14 cellular contexts compared by ENCODE assay signal in the genomic region with DNA sequence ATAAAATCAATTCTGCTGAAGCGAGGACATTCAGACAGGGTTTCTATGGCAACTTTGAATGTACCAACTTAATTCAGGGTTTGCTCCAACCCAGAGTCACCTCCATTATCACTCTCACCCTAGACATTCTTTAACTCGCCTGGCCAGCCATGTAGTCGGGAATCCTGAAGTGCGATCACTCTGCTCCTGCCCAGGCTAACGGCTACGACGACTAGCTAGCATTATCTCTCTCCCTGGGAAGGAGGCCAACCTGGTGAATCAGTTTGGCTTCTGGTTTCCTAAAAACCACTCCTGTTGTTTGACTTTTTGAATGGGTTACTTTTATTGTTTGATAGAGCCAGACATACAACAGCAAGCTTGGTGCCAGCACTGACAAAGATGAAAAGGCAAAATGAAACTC. TPM values are rescaled to one million over a fixed set of nuclear protein-coding genes. Genes with fewer than 3 reads are reported as not detected.
DNase-seq lines count a peak whose midpoint lies in the region; ATAC-seq, FAIRE-seq and TF ChIP-seq lines count a peak whose summit lies in the region.
"Had no signal": no experiment of that assay in that cellular context is flagged by ENCODE, and none has a peak within 500 bp of the region (broad histone marks: within the 10 kb centered on the region; RNA-seq: fewer than 3 reads in every experiment).

No MANE protein-coding gene starts in this region.

- H3K27me3 Mint-ChIP-seq in astrocyte (ENCODE audit: low read depth, unreplicated experiment), result peaks cover 4% of the 10 kb centered on the region

- DNase-seq in left ventricle myocardium superior (peak; percentile 29), Right ventricle myocardium inferior (ENCODE audit: missing footprints) (no peak), astrocyte (ENCODE audit: low read depth) (peak; percentile 84), iPS-NIHi7 (ENCODE audit: extremely low spot score) (peak; percentile 34), hepatocyte (ENCODE audit: low spot score) (no peak), GM19238 (ENCODE audit: insufficient read length, low spot score) (no peak), HCEC 1CT (no peak)
- DNase-seq: cerebellar nuclear complex; kidney; stimulated activated naive CD4-positive, alpha-beta T cell; SW 1271 had no signal

- H3K9me2 ChIP-seq in hepatocyte (replicated peaks; ENCODE audit: insufficient read depth), result no peaks in the 10 kb centered on the region

- H3K27ac Mint-ChIP-seq in astrocyte (ENCODE audit: unreplicated experiment), result no peak overlapping the region

- H3K27me3 ChIP-seq in astrocyte (ENCODE audit: insufficient read depth, low read length) (peaks cover 9% of the 10 kb centered on the region), hepatocyte (peaks cover 4% of the 10 kb centered on the region)
- H3K27me3 ChIP-seq: BLaER1 had no signal

- no peak overlapping the region for H3K4me3 Mint-ChIP-seq in astrocyte (ENCODE audit: unreplicated experiment)

- H3K9me3 Mint-ChIP-seq in astrocyte (ENCODE audit: unreplicated experiment), result no peaks in the 10 kb centered on the region

- H3K9ac ChIP-seq in astrocyte (ENCODE audit: low read length), result peak overlapping the region; percentile 12
- H3K9ac ChIP-seq: BLaER1 had no signal

- H3K36me3 Mint-ChIP-seq in astrocyte (ENCODE audit: low read depth, unreplicated experiment), result no peaks in the 10 kb centered on the region

- H3K36me3 ChIP-seq in astrocyte (ENCODE audit: insufficient read depth, low read length) (no peaks in the 10 kb centered on the region), hepatocyte (replicated peaks; ENCODE audit: insufficient read depth, low read depth) (no peaks in the 10 kb centered on the region)
- H3K36me3 ChIP-seq: BLaER1 had no signal

- 48% methylated on average over 7 of the region's 7 CpGs for WGBS in hepatocyte (ENCODE audit: low lambda C conversion rate, missing lambda C conversion rate)

- H3K27ac ChIP-seq in astrocyte (ENCODE audit: low read depth, low read length) (no peak overlapping the region), hepatocyte (no peak overlapping the region)
- H3K27ac ChIP-seq: BLaER1 had no signal

- H3K4me1 ChIP-seq in astrocyte (ENCODE audit: insufficient read depth, low read length) (peaks cover 16% of the 10 kb centered on the region), hepatocyte (ENCODE audit: insufficient read depth) (no peaks in the 10 kb centered on the region)

- H2AFZ ChIP-seq in astrocyte (ENCODE audit: low read depth, low read length) (peak overlapping the region; percentile 29), hepatocyte (no peak overlapping the region)

- H4K20me1 ChIP-seq in astrocyte (ENCODE audit: insufficient read depth, low read length), result no peaks in the 10 kb centered on the region
- H4K20me1 ChIP-seq in hepatocyte (ENCODE audit: insufficient read depth, poor library complexity, severe bottlenecking), result no peaks in the 10 kb centered on the region
- H4K20me1 ChIP-seq: BLaER1 had no signal

- H3K4me1 Mint-ChIP-seq in astrocyte (ENCODE audit: low read depth, unreplicated experiment), result peaks cover 6% of the 10 kb centered on the region

- H3K4me3 ChIP-seq in astrocyte (ENCODE audit: insufficient read depth, low read depth, low read length) (peak overlapping the region; percentile 47), hepatocyte (no peak overlapping the region)
- H3K4me3 ChIP-seq: BLaER1 had no signal

- ATAC-seq in left ventricle myocardium superior (peak; percentile 59), Right ventricle myocardium inferior (no peak), HG02870 (IDR thresholded peaks at IDR 0.05; ENCODE audit: unreplicated experiment) (no peak)

- peak overlapping the region; percentile 86 for H3K4me2 ChIP-seq in astrocyte (ENCODE audit: low read length)
- H3K4me2 ChIP-seq in hepatocyte, result no peak overlapping the region
- H3K4me2 ChIP-seq: BLaER1 had no signal

- no peaks in the 10 kb centered on the region for H3K9me3 ChIP-seq in astrocyte (ENCODE audit: insufficient read depth, low read depth, low read length)
- H3K9me3 ChIP-seq in hepatocyte (ENCODE audit: low read depth), result no peaks in the 10 kb centered on the region
- H3K9me3 ChIP-seq: BLaER1 had no signal

- FAIRE-seq in astrocyte (lab: Jason Lieb, UNC), result no peak
- FAIRE-seq: GM12891, kidney had no signal

- intact Hi-C loops in left ventricle myocardium superior (cut with micrococcal nuclease) (no loop called here), Right ventricle myocardium inferior (cut with DNase I) (no loop called here)

- H3K79me2 ChIP-seq in astrocyte (ENCODE audit: insufficient read depth, low read length) (no peaks in the 10 kb centered on the region), hepatocyte (no peaks in the 10 kb centered on the region)

- TF ChIP-seq CTCF in astrocyte (IDR thresholded peaks at IDR 0.05; ENCODE audit: insufficient read depth, low read depth, low read length) (no peak), hepatocyte (IDR thresholded peaks at IDR 0.05; ENCODE audit: poor library complexity) (no peak)

RNA-seq across cellular contexts. Expression of gene ZBTB18, which starts 38.9 kb away (rescaled TPM):
- total RNA-seq in left ventricle myocardium superior, result 35.4 TPM
- 31.0 TPM for total RNA-seq in Right ventricle myocardium inferior
- total RNA-seq in astrocyte, result 15.5 and 19.2 TPM in 2 replicates
- total RNA-seq in hepatocyte, result 9.6 and 10.9 TPM in 2 replicates
- 1.1 and 1.2 TPM in 2 replicates for polyA plus RNA-seq in hepatocyte

Comparison
In these comparisons a context has a peak if more than half of its experiments do, and no peak if none do; other contexts are left out.
1. DNase-seq: peak in left ventricle myocardium superior (single experiment), astrocyte (single experiment) and iPS-NIHi7 (single experiment); none in Right ventricle myocardium inferior (single experiment), hepatocyte (single experiment), GM19238 (single experiment) and HCEC 1CT (single experiment).